Comparison of ENCODE assay signal across 19 cellular contexts in genomic region chr19:32720216-32720935, GRCh38. TPM values are rescaled to one million over a fixed set of nuclear protein-coding genes. Genes with fewer than 3 reads are reported as not detected.
A peak's percentile ranks its signal among the peaks of the same experiment; 100 is the strongest.
DNase-seq lines count a peak whose midpoint lies in the region; ATAC-seq, FAIRE-seq and TF ChIP-seq lines count a peak whose summit lies in the region.
"Had no signal": no experiment of that assay in that cellular context is flagged by ENCODE, and none has a peak within 500 bp of the region (broad histone marks: within the 10 kb centered on the region; RNA-seq: fewer than 3 reads in every experiment).

No MANE protein-coding gene starts in this region.

- H3K27ac ChIP-seq in HepG2 (ENCODE audit: extremely low read length, insufficient read depth, low read length), result no peak overlapping the region
- H3K27ac ChIP-seq: RWPE1, SJCRH30 had no signal

- 69% methylated on average over 20 of the region's 22 CpGs for WGBS in HepG2 (ENCODE audit: low lambda C conversion rate)

- no peak overlapping the region for H2AFZ ChIP-seq in HepG2 (ENCODE audit: low read length)

- no TSS peak for BruUV-seq in HepG2 (replicated peaks; lab: Mats Ljungman, UMichigan)

- TF ChIP-seq EP300 in HepG2 (IDR thresholded peaks at IDR 0.05; ENCODE audit: low read depth in 2 of 2, low read length in 2 of 2) (no peak), HepG2 (CRISPR knock-in tag; IDR thresholded peaks at IDR 0.05; ENCODE audit: borderline replicate concordance) (no peak)

- H3K27me3 ChIP-seq in NT2/D1 (ENCODE audit: insufficient read depth, insufficient read length) (no peaks in the 10 kb centered on the region), HepG2 (ENCODE audit: control insufficient read depth in 1 of 2, insufficient read depth in 2 of 2, low read length in 2 of 2) (peaks cover 0 to 4% of the 10 kb centered on the region in 2 experiments; a peak in 2 of 5 replicates)
- H3K27me3 ChIP-seq: SJCRH30 had no signal

- H3K36me3 ChIP-seq in NT2/D1 (ENCODE audit: insufficient read depth, insufficient read length, low read length) (peaks cover 25% of the 10 kb centered on the region), HepG2 (replicated peaks in 1 of 2; ENCODE audit: control insufficient read depth in 1 of 2, insufficient read depth in 2 of 2, low read length in 2 of 2) (no peaks in the 10 kb centered on the region)
- H3K36me3 ChIP-seq: SJCRH30 had no signal

- CTCF ChIA-PET in HepG2 (lab: Yijun Ruan, JAX; ENCODE audit: low intra/inter-chr PET ratio, low total read pairs), result no interaction called here

- TF ChIP-seq CTCF in HepG2 (CRISPR knock-in tag; IDR thresholded peaks at IDR 0.05), result no peak

- H3K4me1 ChIP-seq in NT2/D1 (ENCODE audit: insufficient read depth, insufficient read length) (no peaks in the 10 kb centered on the region), HepG2 (ENCODE audit: insufficient read depth, low read length) (no peaks in the 10 kb centered on the region)
- H3K4me1 ChIP-seq: SJCRH30 had no signal

- peak; percentile 38; the same call in 2 of the 3 replicates for ATAC-seq in HepG2

- FAIRE-seq in GM12892 (lab: Jason Lieb, UNC) (no peak), HepG2 (lab: Jason Lieb, UNC) (no peak)

- TF ChIP-seq POLR2A in GM12892 (IDR thresholded peaks at IDR 0.05; ENCODE audit: low read depth, low read length) (no peak), HepG2 (IDR thresholded peaks at IDR 0.05; ENCODE audit: insufficient read depth in 1 of 2, low read depth in 2 of 2, low read length in 2 of 2) (no peak)

- in situ Hi-C loops in HepG2 (cut with HindIII; ENCODE audit: extremely low pct_ligation_motif_present, low pct_unique_long_range_greater_than_20kb), result no loop called here

- no peaks in the 10 kb centered on the region for H4K20me1 ChIP-seq in HepG2 (ENCODE audit: insufficient read depth, low read length)

- POLR2A ChIA-PET in HepG2 (lab: Yijun Ruan, JAX), result no interaction called here

- intact Hi-C loops in HepG2 (cut with micrococcal nuclease; ENCODE audit: unreplicated experiment), result no loop called here

- no peaks in the 10 kb centered on the region for H3K79me2 ChIP-seq in HepG2 (ENCODE audit: insufficient read depth, low read length)

- H3K4me3 ChIP-seq in NT2/D1 (ENCODE audit: insufficient read length, low read depth) (peak overlapping the region; percentile 28), HepG2 (replicated peaks in 1 of 3; ENCODE audit: insufficient read depth in 1 of 3, low read depth in 2 of 3, low read length in 3 of 3) (no peak overlapping the region)
- H3K4me3 ChIP-seq: SJCRH30 had no signal

- no peak overlapping the region for H3K9ac ChIP-seq in NT2/D1 (ENCODE audit: insufficient read length, low read depth)
- H3K9ac ChIP-seq in HepG2 (ENCODE audit: insufficient read depth, low read depth, low read length), result no peak overlapping the region

- no peak overlapping the region for H3K4me2 ChIP-seq in HepG2 (ENCODE audit: low read depth, low read length)

- peak; percentile 27 for DNase-seq in GM12892 (ENCODE audit: insufficient read length)
- no peak for DNase-seq in NT2/D1 (ENCODE audit: low read depth, low spot score)
- DNase-seq in HepG2 (ENCODE audit: low spot score), result no peak
- no peak for DNase-seq in NCI-H1436 treated with DMSO at 0.1 percent for 48 hours (lab: John Stamatoyannopoulos, UW)
- DNase-seq in D341Med (ENCODE audit: low spot score), result no peak
- DNase-seq: ACHN; CD4-positive, alpha-beta memory T cell; DND-41; GDM1; HCEC 1CT; KG1; NCI-H1092; NCI-H1694; NCI-H2107; NCI-H345; NCI-H526 treated with DMSO at 0.1 percent for 48 hours; NK-92 treated with Interleukin-12 subunit alpha and Interleukin-12 subunit beta, amount 100 ng/mL, for 24 hours; SJCRH30 had no signal

- no peaks in the 10 kb centered on the region for H3K9me3 ChIP-seq in NT2/D1 (ENCODE audit: insufficient read depth, low read length)
- H3K9me3 ChIP-seq in HepG2 (ENCODE audit: low read length), result no peaks in the 10 kb centered on the region

- no peak for TF ChIP-seq RAD21 in HepG2 (CRISPR knock-in tag; IDR thresholded peaks at IDR 0.05)

RNA-seq across cellular contexts. Expression of gene TDRD12, which starts 0.8 kb away (rescaled TPM):
- polyA plus RNA-seq in GM12892 (2012; ENCODE audit: missing spikeins), result 0.81 TPM
- total RNA-seq in HepG2 (2016; rRNA removed; fragmentation: Illumina TruSeq; extraction: Trizol), result 0.40 and 0.60 TPM in 2 replicates
- 0.20 TPM in 1 of 2 replicates, not detected in the other for total RNA-seq in HepG2 (2016; cell fraction: cytosol; rRNA removed; fragmentation: Illumina TruSeq; extraction: Trizol; ENCODE audit: low read depth)
- total RNA-seq in HepG2 (2016; cell fraction: insoluble cytoplasmic fraction; rRNA removed; fragmentation: Illumina TruSeq; extraction: Trizol), result 0.39 and 0.50 TPM in 2 replicates
- 0.28 and 0.40 TPM in 2 replicates for total RNA-seq in HepG2 (2016; cell fraction: membrane; rRNA removed; fragmentation: Illumina TruSeq; extraction: Trizol)
- total RNA-seq in HepG2 (2016; cell fraction: nucleus; rRNA removed; fragmentation: Illumina TruSeq; extraction: Trizol), result 0.38 and 0.47 TPM in 2 replicates
- polyA plus RNA-seq in HepG2 (2011; rRNA removed), result 0.03 and 0.05 TPM in 2 replicates
- 0.03 and 0.04 TPM in 2 replicates for polyA plus RNA-seq in HepG2 (2011; cell fraction: cytosol; rRNA removed)
- 0.11 and 0.19 TPM in 2 replicates for polyA plus RNA-seq in HepG2 (2011; cell fraction: nucleus; rRNA removed)
- 0.27 TPM in 1 of 2 replicates, not detected in the other for polyA plus RNA-seq in HepG2 (2012)
- 0.14 TPM in 1 of 2 replicates, not detected in the other for polyA plus RNA-seq in HepG2 (2016; cell fraction: cytosol; fragmentation: Illumina TruSeq; extraction: Trizol; ENCODE audit: low read depth)
- polyA plus RNA-seq in HepG2 (2016; cell fraction: insoluble cytoplasmic fraction; fragmentation: Illumina TruSeq; extraction: Trizol; ENCODE audit: low read depth), result 0.13 and 0.16 TPM in 2 replicates
- polyA plus RNA-seq in HepG2 (2016; cell fraction: membrane; fragmentation: Illumina TruSeq; extraction: Trizol; ENCODE audit: low read depth), result 0.13 TPM in 1 of 2 replicates, not detected in the other
- 0.99 and 1.5 TPM in 2 replicates for polyA plus RNA-seq in HepG2 (2016; cell fraction: nucleus; fragmentation: Illumina TruSeq; extraction: Trizol; ENCODE audit: insufficient read depth, low read depth)
- polyA minus RNA-seq in HepG2 (2011; rRNA and poly(A)+ RNA removed; ENCODE audit: low replicate concordance), result not detected in 2 replicates
- not detected in 2 replicates for polyA minus RNA-seq in HepG2 (2011; cell fraction: cytosol; rRNA and poly(A)+ RNA removed)
- polyA minus RNA-seq in HepG2 (2011; cell fraction: nucleus; rRNA and poly(A)+ RNA removed), result 0.12 TPM in 1 of 2 replicates, not detected in the other

RNA-seq across cellular contexts. Expression of gene NUDT19, which starts 28.8 kb away (rescaled TPM):
- polyA plus RNA-seq in GM12892 (2012; ENCODE audit: missing spikeins), result 13.6 TPM
- total RNA-seq in HepG2 (2016; rRNA removed; fragmentation: Illumina TruSeq; extraction: Trizol), result 3.6 and 3.9 TPM in 2 replicates
- 0.51 and 0.53 TPM in 2 replicates for total RNA-seq in HepG2 (2016; cell fraction: cytosol; rRNA removed; fragmentation: Illumina TruSeq; extraction: Trizol; ENCODE audit: low read depth)
- total RNA-seq in HepG2 (2016; cell fraction: insoluble cytoplasmic fraction; rRNA removed; fragmentation: Illumina TruSeq; extraction: Trizol), result 2.7 and 3.3 TPM in 2 replicates
- total RNA-seq in HepG2 (2016; cell fraction: membrane; rRNA removed; fragmentation: Illumina TruSeq; extraction: Trizol), result 2.2 and 2.4 TPM in 2 replicates
- 2.1 and 2.5 TPM in 2 replicates for total RNA-seq in HepG2 (2016; cell fraction: nucleus; rRNA removed; fragmentation: Illumina TruSeq; extraction: Trizol)
- 2.9 and 3.1 TPM in 2 replicates for polyA plus RNA-seq in HepG2 (2011; rRNA removed)
- 1.7 and 2.2 TPM in 2 replicates for polyA plus RNA-seq in HepG2 (2011; cell fraction: cytosol; rRNA removed)
- 1.9 and 2.2 TPM in 2 replicates for polyA plus RNA-seq in HepG2 (2011; cell fraction: nucleus; rRNA removed)
- polyA plus RNA-seq in HepG2 (2012), result 2.2 and 3.2 TPM in 2 replicates
- polyA plus RNA-seq in HepG2 (2016; cell fraction: cytosol; fragmentation: Illumina TruSeq; extraction: Trizol; ENCODE audit: low read depth), result 0.35 and 0.51 TPM in 2 replicates
- 4.9 and 5.3 TPM in 2 replicates for polyA plus RNA-seq in HepG2 (2016; cell fraction: insoluble cytoplasmic fraction; fragmentation: Illumina TruSeq; extraction: Trizol; ENCODE audit: low read depth)
- 1.7 TPM in 2 replicates for polyA plus RNA-seq in HepG2 (2016; cell fraction: membrane; fragmentation: Illumina TruSeq; extraction: Trizol; ENCODE audit: low read depth)
- polyA plus RNA-seq in HepG2 (2016; cell fraction: nucleus; fragmentation: Illumina TruSeq; extraction: Trizol; ENCODE audit: insufficient read depth, low read depth), result 4.1 and 4.4 TPM in 2 replicates
- polyA minus RNA-seq in HepG2 (2011; rRNA and poly(A)+ RNA removed; ENCODE audit: low replicate concordance), result 4.3 and 11.5 TPM in 2 replicates
- polyA minus RNA-seq in HepG2 (2011; cell fraction: cytosol; rRNA and poly(A)+ RNA removed), result 4.1 and 5.1 TPM in 2 replicates
- 4.5 TPM in 2 replicates for polyA minus RNA-seq in HepG2 (2011; cell fraction: nucleus; rRNA and poly(A)+ RNA removed)

RNA-seq across cellular contexts. Expression of gene RGS9BP, which starts 44.7 kb away (rescaled TPM):
- 0.08 TPM for polyA plus RNA-seq in GM12892 (2012; ENCODE audit: missing spikeins)
- total RNA-seq in HepG2 (2016; rRNA removed; fragmentation: Illumina TruSeq; extraction: Trizol), result not detected in 2 replicates
- total RNA-seq in HepG2 (2016; cell fraction: cytosol; rRNA removed; fragmentation: Illumina TruSeq; extraction: Trizol; ENCODE audit: low read depth), result not detected in 2 replicates
- total RNA-seq in HepG2 (2016; cell fraction: insoluble cytoplasmic fraction; rRNA removed; fragmentation: Illumina TruSeq; extraction: Trizol), result 0.07 and 0.09 TPM in 2 replicates
- total RNA-seq in HepG2 (2016; cell fraction: membrane; rRNA removed; fragmentation: Illumina TruSeq; extraction: Trizol), result 0.06 TPM in 1 of 2 replicates, not detected in the other
- total RNA-seq in HepG2 (2016; cell fraction: nucleus; rRNA removed; fragmentation: Illumina TruSeq; extraction: Trizol), result not detected in 2 replicates
- 0.01 and 0.03 TPM in 2 replicates for polyA plus RNA-seq in HepG2 (2011; rRNA removed)
- 0.05 and 0.06 TPM in 2 replicates for polyA plus RNA-seq in HepG2 (2011; cell fraction: cytosol; rRNA removed)
- 0.03 and 0.10 TPM in 2 replicates for polyA plus RNA-seq in HepG2 (2011; cell fraction: nucleus; rRNA removed)
- 0.05 TPM in 1 of 2 replicates, not detected in the other for polyA plus RNA-seq in HepG2 (2012)
- polyA plus RNA-seq in HepG2 (2016; cell fraction: cytosol; fragmentation: Illumina TruSeq; extraction: Trizol; ENCODE audit: low read depth), result not detected in 2 replicates
- not detected in 2 replicates for polyA plus RNA-seq in HepG2 (2016; cell fraction: insoluble cytoplasmic fraction; fragmentation: Illumina TruSeq; extraction: Trizol; ENCODE audit: low read depth)
- polyA plus RNA-seq in HepG2 (2016; cell fraction: membrane; fragmentation: Illumina TruSeq; extraction: Trizol; ENCODE audit: low read depth), result not detected in 2 replicates
- polyA plus RNA-seq in HepG2 (2016; cell fraction: nucleus; fragmentation: Illumina TruSeq; extraction: Trizol; ENCODE audit: insufficient read depth, low read depth), result not detected in 2 replicates
- polyA minus RNA-seq in HepG2 (2011; rRNA and poly(A)+ RNA removed; ENCODE audit: low replicate concordance), result 0.04 and 0.58 TPM in 2 replicates
- not detected in 2 replicates for polyA minus RNA-seq in HepG2 (2011; cell fraction: cytosol; rRNA and poly(A)+ RNA removed)
- polyA minus RNA-seq in HepG2 (2011; cell fraction: nucleus; rRNA and poly(A)+ RNA removed), result 0.13 TPM in 1 of 2 replicates, not detected in the other

RNA-seq across cellular contexts. Expression of gene ANKRD27, which starts 45.4 kb away (rescaled TPM):
- polyA plus RNA-seq in GM12892 (2012; ENCODE audit: missing spikeins), result 22.0 TPM
- total RNA-seq in HepG2 (2016; rRNA removed; fragmentation: Illumina TruSeq; extraction: Trizol), result 23.7 and 30.6 TPM in 2 replicates
- total RNA-seq in HepG2 (2016; cell fraction: cytosol; rRNA removed; fragmentation: Illumina TruSeq; extraction: Trizol; ENCODE audit: low read depth), result 3.9 and 4.2 TPM in 2 replicates
- 21.5 and 27.9 TPM in 2 replicates for total RNA-seq in HepG2 (2016; cell fraction: insoluble cytoplasmic fraction; rRNA removed; fragmentation: Illumina TruSeq; extraction: Trizol)
- total RNA-seq in HepG2 (2016; cell fraction: membrane; rRNA removed; fragmentation: Illumina TruSeq; extraction: Trizol), result 13.6 and 15.8 TPM in 2 replicates
- 18.1 and 18.7 TPM in 2 replicates for total RNA-seq in HepG2 (2016; cell fraction: nucleus; rRNA removed; fragmentation: Illumina TruSeq; extraction: Trizol)
- 20.4 and 22.2 TPM in 2 replicates for polyA plus RNA-seq in HepG2 (2011; rRNA removed)
- 17.4 and 17.5 TPM in 2 replicates for polyA plus RNA-seq in HepG2 (2011; cell fraction: cytosol; rRNA removed)
- polyA plus RNA-seq in HepG2 (2011; cell fraction: nucleus; rRNA removed), result 25.3 and 27.9 TPM in 2 replicates
- 14.5 and 15.6 TPM in 2 replicates for polyA plus RNA-seq in HepG2 (2012)
- polyA plus RNA-seq in HepG2 (2016; cell fraction: cytosol; fragmentation: Illumina TruSeq; extraction: Trizol; ENCODE audit: low read depth), result 1.1 and 1.6 TPM in 2 replicates
- 17.2 and 20.4 TPM in 2 replicates for polyA plus RNA-seq in HepG2 (2016; cell fraction: insoluble cytoplasmic fraction; fragmentation: Illumina TruSeq; extraction: Trizol; ENCODE audit: low read depth)
- polyA plus RNA-seq in HepG2 (2016; cell fraction: membrane; fragmentation: Illumina TruSeq; extraction: Trizol; ENCODE audit: low read depth), result 5.4 and 5.6 TPM in 2 replicates
- polyA plus RNA-seq in HepG2 (2016; cell fraction: nucleus; fragmentation: Illumina TruSeq; extraction: Trizol; ENCODE audit: insufficient read depth, low read depth), result 21.2 and 21.9 TPM in 2 replicates
- 33.4 and 37.1 TPM in 2 replicates for polyA minus RNA-seq in HepG2 (2011; rRNA and poly(A)+ RNA removed; ENCODE audit: low replicate concordance)
- polyA minus RNA-seq in HepG2 (2011; cell fraction: cytosol; rRNA and poly(A)+ RNA removed), result 17.4 and 20.0 TPM in 2 replicates
- polyA minus RNA-seq in HepG2 (2011; cell fraction: nucleus; rRNA and poly(A)+ RNA removed), result 38.9 and 44.3 TPM in 2 replicates
